ENCODE assay signal across 28 cellular contexts in genomic region chr2:158129037-158129436, GRCh38. TPM values are rescaled to one million over a fixed set of nuclear protein-coding genes. Genes with fewer than 3 reads are reported as not detected.
DNase-seq lines count a peak whose midpoint lies in the region; ATAC-seq, FAIRE-seq and TF ChIP-seq lines count a peak whose summit lies in the region.
"Had no signal": no experiment of that assay in that cellular context is flagged by ENCODE, and none has a peak within 500 bp of the region (broad histone marks: within the 10 kb centered on the region; RNA-seq: fewer than 3 reads in every experiment).

No MANE protein-coding gene starts in this region.

- POLR2A ChIA-PET in A549 (lab: Yijun Ruan, JAX): no interaction called here

- TF ChIP-seq EP300 in A549 (IDR thresholded peaks at IDR 0.05) (no peak), stomach (IDR thresholded peaks at IDR 0.05) (no peak)

- CTCF ChIA-PET in A549 (lab: Yijun Ruan, JAX): interaction anchor here (1.6 kb wide), 1 partner anchor 617 kb away, joined by 3 read pairs; no protein-coding TSS in a partner anchor

- no peak overlapping the region for H3K4me3 ChIP-seq in A549
- no peak overlapping the region for H3K4me3 ChIP-seq in Peyer's patch
- H3K4me3 ChIP-seq in liver (ENCODE audit: low read depth in 1 of 3, low read length in 3 of 3): no peak overlapping the region
- H3K4me3 ChIP-seq in stomach: no peak overlapping the region
- H3K4me3 ChIP-seq: GM23248, K562 had no signal

- peak overlapping the region; percentile 6 to 47; a peak in 2 of 6 replicates for H3K27ac ChIP-seq in A549
- peak overlapping the region in 3 of 4 donors; percentile 21 to 65 (median 64) for H3K27ac ChIP-seq in Peyer's patch
- peak overlapping the region; percentile 58 to 60 for H3K27ac ChIP-seq in liver (ENCODE audit: low read depth in 1 of 2, low read length in 2 of 2)
- peak overlapping the region in 4 of 5 donors; percentile 20 to 81 (median 70) for H3K27ac ChIP-seq in stomach
- H3K27ac ChIP-seq: GM23248, RWPE1 had no signal

- 0 out of 3 replicates have a peak overlapping the region, but pooled peaks have one; percentile 10 for H3K4me2 ChIP-seq in A549

- no peak for DNase-seq in A549 (ENCODE audit: low read depth in 1 of 2, low spot score in 1 of 2)
- DNase-seq in Peyer's patch: no peak
- no peak for DNase-seq in stomach
- DNase-seq in LoVo (ENCODE audit: low spot score): no peak
- DNase-seq in HK-2 (ENCODE audit: unreplicated experiment): no peak
- DNase-seq: C1 segment of cervical spinal cord; CD4-positive, alpha-beta memory T cell; COR-L47; DMS 273 treated with DMSO at 0.1 percent for 48 hours; DND-41; GM23248; H7; Kasumi-1; MV-4-11; NCI-H1105; NCI-H1436 treated with DMSO at 0.1 percent for 48 hours; NCI-H187 treated with DMSO at 0.1 percent for 48 hours; NCI-H446; NCI-H524 treated with DMSO at 0.1 percent for 48 hours; SHP77 had no signal

- TF ChIP-seq POLR2A in A549 (IDR thresholded peaks at IDR 0.05; ENCODE audit: low read length) (no peak), Peyer's patch (IDR thresholded peaks at IDR 0.05) (no peak), stomach (IDR thresholded peaks at IDR 0.05) (no peak)

- H3K4me1 ChIP-seq in A549 (peaks cover 45% of the 10 kb centered on the region), Peyer's patch (peaks cover 0 to 23% (median 0%) of the 10 kb centered on the region in 4 donors), liver (ENCODE audit: control insufficient read depth in 4 of 4, insufficient read depth in 4 of 4, low read length in 3 of 4) (peaks cover 9 to 64% (median 52%) of the 10 kb centered on the region in 4 donors), stomach (peaks cover 17 to 35% (median 24%) of the 10 kb centered on the region in 4 donors)

- TF ChIP-seq RAD21 in A549 (conservative IDR thresholded peaks at IDR 0.05 in 1 of 2, IDR thresholded peaks at IDR 0.05 in 1 of 2) (no peak), liver (IDR thresholded peaks at IDR 0.05) (no peak)

- no peak for FAIRE-seq in A549 (lab: Jason Lieb, UNC)
- FAIRE-seq: A204.1, K562 had no signal

- ATAC-seq in A549 (no peak), GM18519 (IDR thresholded peaks at IDR 0.05; ENCODE audit: low FRiP score, unreplicated experiment) (no peak)
- ATAC-seq: K562 had no signal

- intact Hi-C loops in stomach (cut with DNase I; ENCODE audit: low total_unique reads): no loop called here

- no peak overlapping the region for H3K9ac ChIP-seq in liver (ENCODE audit: low read depth in 1 of 2, low read length in 2 of 2)
- H3K9ac ChIP-seq: GM23248 had no signal

- H3K36me3 ChIP-seq in Peyer's patch: no peaks in the 10 kb centered on the region
- no peaks in the 10 kb centered on the region for H3K36me3 ChIP-seq in liver (ENCODE audit: control insufficient read depth in 4 of 4, insufficient read depth in 3 of 4, low read depth in 1 of 4, low read length in 3 of 4)
- H3K36me3 ChIP-seq in stomach: no peaks in the 10 kb centered on the region

- 80% methylated on average over 5 of the region's 5 CpGs for WGBS in A549 (ENCODE audit: missing lambda C conversion rate)
- WGBS in liver: 59% methylated on average over 5 of the region's 5 CpGs
- 42 to 71% (median 53%) methylated on average over 5 of the region's 5 CpGs for WGBS in stomach, 5 donors

- no peaks in the 10 kb centered on the region for H3K27me3 ChIP-seq in Peyer's patch
- no peaks in the 10 kb centered on the region for H3K27me3 ChIP-seq in liver (ENCODE audit: control insufficient read depth in 4 of 4, insufficient read depth in 4 of 4, low read length in 3 of 4)
- H3K27me3 ChIP-seq in stomach: no peaks in the 10 kb centered on the region

- H3K9me3 ChIP-seq in A549: no peaks in the 10 kb centered on the region
- no peaks in the 10 kb centered on the region for H3K9me3 ChIP-seq in Peyer's patch
- no peaks in the 10 kb centered on the region for H3K9me3 ChIP-seq in liver (ENCODE audit: control insufficient read depth in 4 of 4, low read length in 3 of 4)
- H3K9me3 ChIP-seq in stomach: no peaks in the 10 kb centered on the region

- TF ChIP-seq CTCF in A549 (IDR thresholded peaks at IDR 0.05): no peak
- TF ChIP-seq CTCF in Peyer's patch (IDR thresholded peaks at IDR 0.05): no peak
- no peak for TF ChIP-seq CTCF in liver (IDR thresholded peaks at IDR 0.05; ENCODE audit: low read depth, low read length, missing input control)
- no peak for TF ChIP-seq CTCF in stomach (IDR thresholded peaks at IDR 0.05)

TF ChIP-seq in A549, 52 proteins besides CTCF, POLR2A, EP300 and RAD21 (continues in another document):
- no peak for TF ChIP-seq PHF8 (IDR thresholded peaks at IDR 0.05; ENCODE audit: borderline replicate concordance, low read depth)
- no peak for TF ChIP-seq ESRRA (IDR thresholded peaks at IDR 0.05; ENCODE audit: borderline replicate concordance, low read length)
- TF ChIP-seq KDM5A (IDR thresholded peaks at IDR 0.05): no peak
- TF ChIP-seq JUN (IDR thresholded peaks at IDR 0.05): no peak
- no peak for TF ChIP-seq ZFP36 (IDR thresholded peaks at IDR 0.05; ENCODE audit: borderline replicate concordance, partially characterized antibody)
- TF ChIP-seq, protein P1, sequence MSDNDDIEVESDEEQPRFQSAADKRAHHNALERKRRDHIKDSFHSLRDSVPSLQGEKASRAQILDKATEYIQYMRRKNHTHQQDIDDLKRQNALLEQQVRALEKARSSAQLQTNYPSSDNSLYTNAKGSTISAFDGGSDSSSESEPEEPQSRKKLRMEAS (IDR thresholded peaks at IDR 0.05): no peak
- TF ChIP-seq GATA3 (IDR thresholded peaks at IDR 0.05; ENCODE audit: borderline replicate concordance): no peak
- TF ChIP-seq USF2 (IDR thresholded peaks at IDR 0.05): no peak
- TF ChIP-seq MAFK (IDR thresholded peaks at IDR 0.05; ENCODE audit: partially characterized antibody): no peak
- no peak for TF ChIP-seq FOXS1 (CRISPR knock-in tag; IDR thresholded peaks at IDR 0.05)
- TF ChIP-seq EHMT2 (IDR thresholded peaks at IDR 0.05; ENCODE audit: low read depth): no peak
- TF ChIP-seq ZC3H11A (IDR thresholded peaks at IDR 0.05): no peak
- no peak for TF ChIP-seq RNF2 (IDR thresholded peaks at IDR 0.05; ENCODE audit: borderline replicate concordance, low read depth)
- TF ChIP-seq ZNF302 (CRISPR knock-in tag; IDR thresholded peaks at IDR 0.05): no peak
- TF ChIP-seq CBX8 (IDR thresholded peaks at IDR 0.05): no peak
- TF ChIP-seq TP53 (CRISPR knock-in tag; IDR thresholded peaks at IDR 0.05): no peak
- no peak for TF ChIP-seq FOSL2 (IDR thresholded peaks at IDR 0.05)
- no peak for TF ChIP-seq FOSL2 (CRISPR knock-in tag; IDR thresholded peaks at IDR 0.05)

TF ChIP-seq in liver, 16 proteins besides CTCF, POLR2A, EP300 and RAD21:
- TF ChIP-seq SP1 (IDR thresholded peaks at IDR 0.05) (no peak), EGR1 (IDR thresholded peaks at IDR 0.05; ENCODE audit: low read depth in 2 of 2) (no peak), RXRA (IDR thresholded peaks at IDR 0.05) (no peak), YY1 (IDR thresholded peaks at IDR 0.05) (no peak)

RNA-seq across cellular contexts. Expression of gene UPP2, which starts 27.4 kb away (rescaled TPM):
- polyA plus RNA-seq in A549 (2011; rRNA removed): not detected in 2 replicates
- polyA plus RNA-seq in A549 (2012; cell fraction: cytosol; rRNA removed): not detected in 2 replicates
- polyA plus RNA-seq in A549 (2012; cell fraction: nucleus; rRNA removed): not detected in 2 replicates
- not detected in 3 replicates for polyA plus RNA-seq in A549 (2017; fragmentation: RNase III; extraction: RNeasy Plus Mini Kit Qiagen cat#74134 plus additional on column Dnase treatment)
- not detected in 2 replicates for polyA minus RNA-seq in A549 (2011; rRNA and poly(A)+ RNA removed)
- not detected for total RNA-seq in Peyer's patch
- 1 to 10 TPM in 1 of 2 donors, under 1 TPM in 1; 0.51 to 1.2 TPM for total RNA-seq in liver
- polyA plus RNA-seq in liver: 1 to 10 TPM; 1.5 to 9.0 TPM
- total RNA-seq in stomach: not detected
- polyA plus RNA-seq in stomach: not detected
- total RNA-seq: CD4-positive, alpha-beta memory T cell; GM23248; H7; HT1080; K562; MCF 10A; SK-MEL-5 had no signal
- polyA plus RNA-seq: CD4-positive, alpha-beta memory T cell; GM23248; K562 had no signal
